In genomic region chr1:211920602-211921226, GRCh38 we compare ENCODE assay signal across 16 cellular contexts.
DNase-seq lines count a peak whose midpoint lies in the region; ATAC-seq, FAIRE-seq and TF ChIP-seq lines count a peak whose summit lies in the region.
"Had no signal": no experiment of that assay in that cellular context is flagged by ENCODE, and none has a peak within 500 bp of the region (broad histone marks: within the 10 kb centered on the region; RNA-seq: fewer than 3 reads in every experiment).

No MANE protein-coding gene starts in this region.

- H3K9me3 ChIP-seq in body of pancreas, result no peaks in the 10 kb centered on the region
- H3K9me3 ChIP-seq in skeletal muscle tissue (ENCODE audit: control insufficient read depth in 3 of 3, low read length in 3 of 3), result no peaks in the 10 kb centered on the region
- H3K9me3 ChIP-seq: lower lobe of right lung, thoracic aorta had no signal

- no peak for TF ChIP-seq CTCF in body of pancreas (IDR thresholded peaks at IDR 0.05)

- H3K4me3 ChIP-seq in body of pancreas (no peak overlapping the region), skeletal muscle tissue (ENCODE audit: low read length in 3 of 3) (no peak overlapping the region)
- H3K4me3 ChIP-seq: lower lobe of right lung, smooth muscle cell, thoracic aorta had no signal

- H3K36me3 ChIP-seq in body of pancreas (replicated peaks in 1 of 2; ENCODE audit: insufficient read depth in 1 of 2, low read depth in 2 of 2) (no peaks in the 10 kb centered on the region), skeletal muscle tissue (ENCODE audit: control insufficient read depth in 3 of 3, insufficient read depth in 3 of 3, low read length in 3 of 3) (no peaks in the 10 kb centered on the region)
- H3K36me3 ChIP-seq: lower lobe of right lung, thoracic aorta had no signal

- FAIRE-seq in GM12892 (lab: Jason Lieb, UNC), result no peak
- FAIRE-seq: G401.6 had no signal

- H3K4me1 ChIP-seq in body of pancreas (peaks cover 33% of the 10 kb centered on the region), skeletal muscle tissue (ENCODE audit: control insufficient read depth in 3 of 3, insufficient read depth in 3 of 3, low read length in 3 of 3) (peaks cover 0 to 11% (median 0%) of the 10 kb centered on the region in 3 donors)

- 85 to 87% methylated on average over 4 of the region's 4 CpGs for whole genome bisulfite sequencing in body of pancreas, 2 donors

- ATAC-seq in body of pancreas (no peak), left colon (peak; percentile 28), GM18909 (IDR thresholded peaks at IDR 0.05; ENCODE audit: poor library complexity, unreplicated experiment) (no peak)
- ATAC-seq: T-cell had no signal

- H3K9ac ChIP-seq in skeletal muscle tissue (ENCODE audit: low read depth in 1 of 3, low read length in 3 of 3), result no peak overlapping the region

- intact Hi-C loops in body of pancreas (cut with DNase I) (no loop called here), left colon (cut with DNase I, micrococcal nuclease) (no loop called here)

- peak; percentile 11 for DNase-seq in GM04503 (ENCODE audit: low read depth)
- DNase-seq in body of pancreas, result no peak
- no peak for DNase-seq in left colon
- DNase-seq in substantia nigra (lab: John Stamatoyannopoulos, UW), result no peak
- no peak for DNase-seq in GM12892 (ENCODE audit: insufficient read length)
- DNase-seq: activated CD4-positive, alpha-beta T cell treated with anti-CD3 and anti-CD28 coated beads, Interleukin-2, amount 50 U/mL, for 1 hour; endodermal cell; GOT3; lower lobe of right lung; NCI-H1436; T-cell had no signal

- TF ChIP-seq POLR2A in body of pancreas (IDR thresholded peaks at IDR 0.05) (no peak), GM12892 (IDR thresholded peaks at IDR 0.05; ENCODE audit: low read depth, low read length) (no peak)

- H3K27ac ChIP-seq in body of pancreas (peak overlapping the region in 3 of 4 donors; percentile 38 to 68 (median 65)), skeletal muscle tissue (ENCODE audit: low read depth, low read length) (peak overlapping the region; percentile 33), substantia nigra (ENCODE audit: low read depth, low read length, poor library complexity, severe bottlenecking) (no peak overlapping the region)
- H3K27ac ChIP-seq: lower lobe of right lung had no signal

- H3K27me3 ChIP-seq in body of pancreas (no peaks in the 10 kb centered on the region), skeletal muscle tissue (ENCODE audit: control insufficient read depth in 3 of 3, insufficient read depth in 3 of 3, low read length in 3 of 3) (no peaks in the 10 kb centered on the region)
